Comparison of ENCODE assay signal across 11 cellular contexts in genomic region chr10:132942740-132943554, GRCh38. TPM values are rescaled to one million over a fixed set of nuclear protein-coding genes. Genes with fewer than 3 reads are reported as not detected.
DNase-seq lines count a peak whose midpoint lies in the region; ATAC-seq, FAIRE-seq and TF ChIP-seq lines count a peak whose summit lies in the region.
"Had no signal": no experiment of that assay in that cellular context is flagged by ENCODE, and none has a peak within 500 bp of the region (broad histone marks: within the 10 kb centered on the region; RNA-seq: fewer than 3 reads in every experiment).

No MANE protein-coding gene starts in this region.

- H3K27ac ChIP-seq in liver (ENCODE audit: low read depth in 1 of 2, low read length in 2 of 2): no peak overlapping the region
- H3K27ac ChIP-seq in thoracic aorta: no peak overlapping the region

- H3K27me3 ChIP-seq in liver (ENCODE audit: control insufficient read depth in 4 of 4, insufficient read depth in 4 of 4, low read length in 3 of 4): peaks cover 0 to 8% (median under 1%) of the 10 kb centered on the region in 4 donors
- H3K27me3 ChIP-seq in thoracic aorta (replicated peaks; ENCODE audit: insufficient read depth): no peaks in the 10 kb centered on the region

- H3K36me3 Mint-ChIP-seq in central memory CD8-positive, alpha-beta T cell (ENCODE audit: insufficient read depth): no peaks in the 10 kb centered on the region

- H3K9ac ChIP-seq in liver (ENCODE audit: low read depth in 1 of 2, low read length in 2 of 2): no peak overlapping the region

- H3K4me3 Mint-ChIP-seq in central memory CD8-positive, alpha-beta T cell: peak overlapping the region; percentile 62

- peaks cover 68% of the 10 kb centered on the region for H3K27me3 Mint-ChIP-seq in central memory CD8-positive, alpha-beta T cell

- no peak for ATAC-seq in central memory CD8-positive, alpha-beta T cell (replicated peaks; ENCODE audit: extremely low read depth, poor library complexity, severe bottlenecking)
- ATAC-seq in thoracic aorta (ENCODE audit: insufficient number of reproducible peaks, low FRiP score, low read depth) (no peak), GM21825 (IDR thresholded peaks at IDR 0.05; ENCODE audit: unreplicated experiment) (no peak)

- peaks cover 0 to 13% (median 2%) of the 10 kb centered on the region in 4 donors for H3K4me1 ChIP-seq in liver (ENCODE audit: control insufficient read depth in 4 of 4, insufficient read depth in 4 of 4, low read length in 3 of 4)
- H3K4me1 ChIP-seq in thoracic aorta (ENCODE audit: control insufficient read depth in 1 of 2, low read depth in 2 of 2): peaks cover 0 to 10% of the 10 kb centered on the region in 2 donors

- H3K4me3 ChIP-seq in liver (ENCODE audit: low read depth in 1 of 3, low read length in 3 of 3) (peak overlapping the region in 2 of 3 donors; percentile 42 to 47), thoracic aorta (peak overlapping the region; percentile 61)

- TF ChIP-seq CTCF in liver (IDR thresholded peaks at IDR 0.05; ENCODE audit: low read depth, low read length, missing input control) (no peak), thoracic aorta (IDR thresholded peaks at IDR 0.05) (no peak), D721Med (IDR thresholded peaks at IDR 0.05; ENCODE audit: insufficient read depth, missing control alignments) (no peak)

- FAIRE-seq in D721Med (lab: Jason Lieb, UNC): no peak
- FAIRE-seq: A204.1, frontal cortex had no signal

- H3K36me3 ChIP-seq in liver (ENCODE audit: control insufficient read depth in 4 of 4, insufficient read depth in 3 of 4, low read depth in 1 of 4, low read length in 3 of 4) (no peaks in the 10 kb centered on the region), thoracic aorta (no peaks in the 10 kb centered on the region)

- H3K27ac Mint-ChIP-seq in central memory CD8-positive, alpha-beta T cell (ENCODE audit: low read depth): no peak overlapping the region

- WGBS in liver: 28% methylated on average over 60 of the region's 60 CpGs

- no peaks in the 10 kb centered on the region for H3K9me3 ChIP-seq in liver (ENCODE audit: control insufficient read depth in 4 of 4, low read length in 3 of 4)
- H3K9me3 ChIP-seq in thoracic aorta: no peaks in the 10 kb centered on the region

- H3K9me3 Mint-ChIP-seq in central memory CD8-positive, alpha-beta T cell: no peaks in the 10 kb centered on the region

- H3K4me1 Mint-ChIP-seq in central memory CD8-positive, alpha-beta T cell: peaks cover 15% of the 10 kb centered on the region

- TF ChIP-seq RAD21 in liver (IDR thresholded peaks at IDR 0.05): no peak

- DNase-seq in NCI-H2171 treated with DMSO at 0.1 percent for 48 hours (lab: John Stamatoyannopoulos, UW) (peak; percentile 21), NCI-H2171 (lab: John Stamatoyannopoulos, UW) (no peak), thoracic aorta (ENCODE audit: low spot score) (no peak), D721Med (ENCODE audit: insufficient read length, low spot score) (no peak)
- DNase-seq in central memory CD8-positive, alpha-beta T cell (ENCODE audit: low spot score in 2 of 2): no peak
- DNase-seq in activated CD4-positive, alpha-beta T cell treated with anti-CD3 and anti-CD28 coated beads, Interleukin-2, amount 50 U/mL, for 1 hour: no peak

TF ChIP-seq in liver, 16 proteins besides CTCF, POLR2A, EP300 and RAD21:
- TF ChIP-seq, protein P1, sequence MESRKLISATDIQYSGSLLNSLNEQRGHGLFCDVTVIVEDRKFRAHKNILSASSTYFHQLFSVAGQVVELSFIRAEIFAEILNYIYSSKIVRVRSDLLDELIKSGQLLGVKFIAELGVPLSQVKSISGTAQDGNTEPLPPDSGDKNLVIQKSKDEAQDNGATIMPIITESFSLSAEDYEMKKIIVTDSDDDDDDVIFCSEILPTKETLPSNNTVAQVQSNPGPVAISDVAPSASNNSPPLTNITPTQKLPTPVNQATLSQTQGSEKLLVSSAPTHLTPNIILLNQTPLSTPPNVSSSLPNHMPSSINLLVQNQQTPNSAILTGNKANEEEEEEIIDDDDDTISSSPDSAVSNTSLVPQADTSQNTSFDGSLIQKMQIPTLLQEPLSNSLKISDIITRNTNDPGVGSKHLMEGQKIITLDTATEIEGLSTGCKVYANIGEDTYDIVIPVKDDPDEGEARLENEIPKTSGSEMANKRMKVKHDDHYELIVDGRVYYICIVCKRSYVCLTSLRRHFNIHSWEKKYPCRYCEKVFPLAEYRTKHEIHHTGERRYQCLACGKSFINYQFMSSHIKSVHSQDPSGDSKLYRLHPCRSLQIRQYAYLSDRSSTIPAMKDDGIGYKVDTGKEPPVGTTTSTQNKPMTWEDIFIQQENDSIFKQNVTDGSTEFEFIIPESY (IDR thresholded peaks at IDR 0.05): no peak
- TF ChIP-seq TAF1 (conservative IDR thresholded peaks at IDR 0.05) (no peak), ATF3 (IDR thresholded peaks at IDR 0.05) (no peak), SP1 (IDR thresholded peaks at IDR 0.05) (no peak), HNF4A (conservative IDR thresholded peaks at IDR 0.05) (no peak), REST (IDR thresholded peaks at IDR 0.05) (no peak)
- TF ChIP-seq, protein P2, sequence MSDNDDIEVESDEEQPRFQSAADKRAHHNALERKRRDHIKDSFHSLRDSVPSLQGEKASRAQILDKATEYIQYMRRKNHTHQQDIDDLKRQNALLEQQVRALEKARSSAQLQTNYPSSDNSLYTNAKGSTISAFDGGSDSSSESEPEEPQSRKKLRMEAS (IDR thresholded peaks at IDR 0.05): no peak

RNA-seq across cellular contexts. Expression of gene CFAP46, which starts 0.6 kb away (rescaled TPM):
- total RNA-seq in liver: under 1 TPM; 0.33 to 0.59 TPM
- polyA plus RNA-seq in liver: under 1 TPM; 0.36 to 0.47 TPM
- total RNA-seq in thoracic aorta: not detected
- total RNA-seq: subcutaneous adipose tissue had no signal
